ENCODE assay signal across 18 cellular contexts in genomic region chr4:7131498-7132031, GRCh38.
DNase-seq lines count a peak whose midpoint lies in the region; ATAC-seq, FAIRE-seq and TF ChIP-seq lines count a peak whose summit lies in the region.
"Had no signal": no experiment of that assay in that cellular context is flagged by ENCODE, and none has a peak within 500 bp of the region (broad histone marks: within the 10 kb centered on the region; RNA-seq: fewer than 3 reads in every experiment).

No MANE protein-coding gene starts in this region.

- H2AK5ac ChIP-seq in H9 (ENCODE audit: insufficient read length, low read length) (no peak overlapping the region), IMR-90 (ENCODE audit: low read depth, low read length) (peak overlapping the region; percentile 51; the same call in 1 of the 2 replicates), neuronal stem cell (ENCODE audit: low read depth, low read length) (no peak overlapping the region)

- no peak overlapping the region for H2BK15ac ChIP-seq in H9 (ENCODE audit: low read depth, low read length)
- H2BK15ac ChIP-seq in IMR-90 (ENCODE audit: low read depth, low read length) = no peak overlapping the region
- peak overlapping the region; percentile 50 for H2BK15ac ChIP-seq in neuronal stem cell (ENCODE audit: low read length)

- H4K91ac ChIP-seq in H9 (ENCODE audit: insufficient read length, low read depth, low read length) = no peak overlapping the region
- no peak overlapping the region for H4K91ac ChIP-seq in IMR-90 (ENCODE audit: insufficient read depth, low read depth, low read length)
- H4K91ac ChIP-seq in neuronal stem cell (ENCODE audit: low read depth, low read length, poor library complexity) = peak overlapping the region; percentile 40

- H4K5ac ChIP-seq in H9 (ENCODE audit: insufficient read length, low read depth, low read length) = no peak overlapping the region
- no peak overlapping the region for H4K5ac ChIP-seq in IMR-90 (ENCODE audit: low read depth, low read length)

- no peak for TF ChIP-seq EP300 in K562 (IDR thresholded peaks at IDR 0.05; ENCODE audit: low read length)

- 0 out of 2 replicates have a peak, but pooled peaks cover 3% of the 10 kb centered on the region for H3K4me1 ChIP-seq in H9 (ENCODE audit: insufficient read depth, low read length)
- H3K4me1 ChIP-seq in IMR-90 (ENCODE audit: control insufficient read depth, insufficient read depth, low read length) = peaks cover 8% of the 10 kb centered on the region; the same call in 1 of the 2 replicates
- H3K4me1 ChIP-seq in K562 (replicated peaks in 1 of 2; ENCODE audit: control insufficient read depth in 2 of 2, insufficient read depth in 2 of 2, low read length in 2 of 2) = peaks cover 0 to 18% of the 10 kb centered on the region in 2 experiments; a peak in 1 of 5 replicates
- peaks cover 4 to 5% of the 10 kb centered on the region in 2 donors for H3K4me1 ChIP-seq in neuronal stem cell (ENCODE audit: control insufficient read depth in 2 of 2, insufficient read depth in 1 of 2, low read depth in 1 of 2, low read length in 2 of 2)

- BruUV-seq in IMR-90 (replicated peaks; lab: Mats Ljungman, UMichigan) = no TSS peak
- no TSS peak for BruUV-seq in K562 (replicated peaks; lab: Mats Ljungman, UMichigan)

- peak overlapping the region; percentile 15 for H2AK9ac ChIP-seq in IMR-90 (replicated peaks; ENCODE audit: low read depth, low read length, poor library complexity)

- no peak overlapping the region for H3K18ac ChIP-seq in H9 (ENCODE audit: insufficient read length, low read depth, low read length)
- H3K18ac ChIP-seq in IMR-90 (ENCODE audit: low read depth, low read length) = no peak overlapping the region
- H3K18ac ChIP-seq in neuronal stem cell (ENCODE audit: low read length) = peak overlapping the region; percentile 11

- ATAC-seq in IMR-90 (ENCODE audit: low read depth) = no peak
- no peak for ATAC-seq in K562
- ATAC-seq in GM21737 (IDR thresholded peaks at IDR 0.05; ENCODE audit: unreplicated experiment) = no peak
- ATAC-seq: GM23338 had no signal

- H3K27ac ChIP-seq in H9 (ENCODE audit: insufficient read length, low read depth, low read length) (no peak overlapping the region), IMR-90 (ENCODE audit: insufficient read depth, low read length) (no peak overlapping the region), K562 (ENCODE audit: extremely low read depth, low read depth, low read length) (no peak overlapping the region), neuronal stem cell (replicated peaks; ENCODE audit: low read length) (no peak overlapping the region)

- WGBS in H9 (ENCODE audit: extremely low coverage, insufficient read length, low lambda C conversion rate) = 100% methylated on average over 3 of the region's 3 CpGs
- 50% methylated on average over 3 of the region's 3 CpGs; no CpG with 5 or more reads in 1 of the 2 experiments for WGBS in IMR-90 (ENCODE audit: extremely low coverage in 2 of 2, insufficient read length in 1 of 2), 2 experiments
- WGBS in K562 (ENCODE audit: insufficient coverage, low coverage, missing lambda C conversion rate) = 14% methylated on average over 2 of the region's 3 CpGs
- WGBS in neuronal stem cell (ENCODE audit: extremely low coverage in 2 of 2, insufficient read length in 2 of 2, insufficient replicate concordance in 1 of 2), 2 donors = 100% methylated on average over 1 to 3 of the region's 3 CpGs

- no peak overlapping the region for H2BK5ac ChIP-seq in H9 (ENCODE audit: insufficient read length, low read length)
- peak overlapping the region; percentile 86 for H2BK5ac ChIP-seq in IMR-90 (ENCODE audit: low read depth, low read length, poor library complexity, severe bottlenecking)
- H2BK5ac ChIP-seq in neuronal stem cell (ENCODE audit: low read length) = no peak overlapping the region

- no peak overlapping the region for H3K27ac Mint-ChIP-seq in H9
- no peak overlapping the region for H3K27ac Mint-ChIP-seq in activated CD4-positive, alpha-beta T cell treated with anti-CD3 and anti-CD28 coated beads, Interleukin-2, amount 10 ng/mL, durations not matched to agents 7 days and 5 days
- H3K27ac Mint-ChIP-seq in activated naive CD4-positive, alpha-beta T cell treated with anti-CD3 and anti-CD28 coated beads, Interleukin-2, amount 10 ng/mL, durations not matched to agents 7 days and 5 days = no peak overlapping the region
- H3K27ac Mint-ChIP-seq: CD4-positive, alpha-beta memory T cell; GM23338 had no signal

- no peaks in the 10 kb centered on the region for H3K23me2 ChIP-seq in H9 (ENCODE audit: insufficient read length, low read depth, low read length, poor library complexity, severe bottlenecking)

- peak; percentile 11 for FAIRE-seq in K562 (lab: Jason Lieb, UNC)
- FAIRE-seq: GM19239, H54 had no signal

- CTCF ChIA-PET in IMR-90 (lab: Yijun Ruan, JAX) = no interaction called here
- CTCF ChIA-PET in K562 (lab: Yijun Ruan, JAX; ENCODE audit: low intra/inter-chr PET ratio) = no interaction called here
- CTCF ChIA-PET in activated CD4-positive, alpha-beta T cell treated with anti-CD3 and anti-CD28 coated beads, Interleukin-2, amount 10 ng/mL, durations not matched to agents 7 days and 5 days (lab: Charles Lee) = no interaction called here
- CTCF ChIA-PET in activated naive CD4-positive, alpha-beta T cell treated with anti-CD3 and anti-CD28 coated beads, Interleukin-2, amount 10 ng/mL, durations not matched to agents 7 days and 5 days (lab: Charles Lee) = no interaction called here

- DNase-seq in H9 = no peak
- DNase-seq in IMR-90 = no peak
- DNase-seq in K562 (ENCODE audit: extremely low read depth in 1 of 4, low spot score in 3 of 4) = no peak
- no peak for DNase-seq in neuronal stem cell (ENCODE audit: low spot score)
- no peak for DNase-seq in activated CD4-positive, alpha-beta T cell treated with anti-CD3 and anti-CD28 coated beads, Interleukin-2, amount 10 ng/mL, durations not matched to agents 7 days and 5 days
- DNase-seq in NCI-H2171 (lab: John Stamatoyannopoulos, UW) = no peak
- no peak for DNase-seq in activated naive CD4-positive, alpha-beta T cell treated with anti-CD3 and anti-CD28 coated beads, Interleukin-2, amount 10 ng/mL, durations not matched to agents 7 days and 5 days
- DNase-seq: C1 segment of cervical spinal cord; Calu3; CD4-positive, alpha-beta memory T cell; COR-L47; DMS79 treated with DMSO at 0.1 percent for 48 hours; GF-D8; HCEC 1CT had no signal

- H4K8ac ChIP-seq in H9 (replicated peaks; ENCODE audit: insufficient read length, low read depth, low read length) = peak overlapping the region; percentile 0
- no peak overlapping the region for H4K8ac ChIP-seq in IMR-90 (ENCODE audit: low read depth in 2 of 2, low read length in 2 of 2)
- peak overlapping the region; percentile 77 for H4K8ac ChIP-seq in neuronal stem cell (ENCODE audit: low read depth, low read length)

- H2BK20ac ChIP-seq in H9 (ENCODE audit: low read depth, low read length, poor library complexity, severe bottlenecking) = no peak overlapping the region
- no peak overlapping the region for H2BK20ac ChIP-seq in IMR-90 (ENCODE audit: low read depth, low read length)

- peaks cover 15 to 19% of the 10 kb centered on the region in 2 experiments for H3K4me1 Mint-ChIP-seq in H9
- peaks cover 5% of the 10 kb centered on the region for H3K4me1 Mint-ChIP-seq in activated CD4-positive, alpha-beta T cell treated with anti-CD3 and anti-CD28 coated beads, Interleukin-2, amount 10 ng/mL, durations not matched to agents 7 days and 5 days
- no peaks in the 10 kb centered on the region for H3K4me1 Mint-ChIP-seq in activated naive CD4-positive, alpha-beta T cell treated with anti-CD3 and anti-CD28 coated beads, Interleukin-2, amount 10 ng/mL, durations not matched to agents 7 days and 5 days

- in situ Hi-C loops in IMR-90 (cut with MboI; ENCODE audit: low sequenced_read_pairs) (no loop called here), K562 (cut with MboI) (no loop called here)

- H3K4ac ChIP-seq in H9 (ENCODE audit: low read depth, low read length) = no peak overlapping the region
- no peak overlapping the region for H3K4ac ChIP-seq in IMR-90 (ENCODE audit: low read depth, low read length)
- no peak overlapping the region for H3K4ac ChIP-seq in neuronal stem cell (ENCODE audit: low read length)

- peaks cover 10% of the 10 kb centered on the region for H3K27me3 Mint-ChIP-seq in H9 (ENCODE audit: low read depth)
- no peaks in the 10 kb centered on the region for H3K27me3 Mint-ChIP-seq in activated CD4-positive, alpha-beta T cell treated with anti-CD3 and anti-CD28 coated beads, Interleukin-2, amount 10 ng/mL, durations not matched to agents 7 days and 5 days
- peaks cover 20% of the 10 kb centered on the region for H3K27me3 Mint-ChIP-seq in activated naive CD4-positive, alpha-beta T cell treated with anti-CD3 and anti-CD28 coated beads, Interleukin-2, amount 10 ng/mL, durations not matched to agents 7 days and 5 days

- intact Hi-C loops in IMR-90 (cut with micrococcal nuclease) (no loop called here), K562 (cut with micrococcal nuclease) (no loop called here)

- no peak for TF ChIP-seq RAD21 in IMR-90 (IDR thresholded peaks at IDR 0.05; ENCODE audit: low read length)
- no peak for TF ChIP-seq RAD21 in K562 (CRISPR knock-in tag; conservative IDR thresholded peaks at IDR 0.05 in 1 of 2, IDR thresholded peaks at IDR 0.05 in 1 of 2)

- H2BK12ac ChIP-seq in H9 (ENCODE audit: insufficient read length, low read depth, low read length) = no peak overlapping the region
- no peak overlapping the region for H2BK12ac ChIP-seq in neuronal stem cell (ENCODE audit: low read length)

- no peak overlapping the region for H3T11ph ChIP-seq in H9 (ENCODE audit: low read length)

- H3K79me1 ChIP-seq in H9 (ENCODE audit: insufficient read depth, low read depth, low read length, poor library complexity, severe bottlenecking) (no peaks in the 10 kb centered on the region), IMR-90 (ENCODE audit: low read depth in 1 of 2, low read length in 2 of 2) (no peaks in the 10 kb centered on the region), neuronal stem cell (ENCODE audit: low read depth, low read length) (no peaks in the 10 kb centered on the region)

- H2AFZ ChIP-seq in H9 (ENCODE audit: low read length) = no peak overlapping the region
- H2AFZ ChIP-seq in IMR-90 (replicated peaks; ENCODE audit: low read length, poor library complexity) = peak overlapping the region; percentile 33
- no peak overlapping the region for H2AFZ ChIP-seq in K562 (ENCODE audit: low read depth, low read length)
- no peak overlapping the region for H2AFZ ChIP-seq in neuronal stem cell (ENCODE audit: low read length)
- H2AFZ ChIP-seq: GM23338 had no signal

- POLR2A ChIA-PET in IMR-90 (lab: Charles Lee; ENCODE audit: unreplicated experiment) = no interaction called here
- POLR2A ChIA-PET in K562 (lab: Yijun Ruan, JAX) = no interaction called here
- POLR2A ChIA-PET in activated CD4-positive, alpha-beta T cell treated with anti-CD3 and anti-CD28 coated beads, Interleukin-2, amount 10 ng/mL, durations not matched to agents 7 days and 5 days (lab: Charles Lee) = no interaction called here

- H3K79me2 ChIP-seq in H9 (ENCODE audit: insufficient read depth, low read length) (no peaks in the 10 kb centered on the region), K562 (ENCODE audit: control insufficient read depth, insufficient read depth, low read length) (no peaks in the 10 kb centered on the region)

- H3K9me1 ChIP-seq in IMR-90 (ENCODE audit: insufficient read depth, low read length) (peaks cover 19% of the 10 kb centered on the region), K562 (ENCODE audit: control insufficient read depth, insufficient read depth, low read length) (no peaks in the 10 kb centered on the region)

- H3K36me3 ChIP-seq in IMR-90 (ENCODE audit: control insufficient read depth, insufficient read depth, low read length) (no peaks in the 10 kb centered on the region), K562 (ENCODE audit: control insufficient read depth, insufficient read depth, low read length) (no peaks in the 10 kb centered on the region), neuronal stem cell (replicated peaks in 1 of 2; ENCODE audit: control insufficient read depth in 2 of 2, insufficient read depth in 2 of 2, low read length in 2 of 2) (no peaks in the 10 kb centered on the region)

- TF ChIP-seq CTCF in H9 (conservative IDR thresholded peaks at IDR 0.05) (no peak), IMR-90 (conservative IDR thresholded peaks at IDR 0.05; ENCODE audit: low read depth, low read length) (no peak), K562 (IDR thresholded peaks at IDR 0.05 in 2 of 3, conservative IDR thresholded peaks at IDR 0.05 in 1 of 3; ENCODE audit: insufficient read depth in 2 of 3, low read depth in 1 of 3, low read length in 3 of 3) (no peak)

- no peak overlapping the region for H2BK120ac ChIP-seq in H9 (ENCODE audit: low read depth, low read length, poor library complexity, severe bottlenecking)
- no peak overlapping the region for H2BK120ac ChIP-seq in IMR-90 (ENCODE audit: low read depth, low read length)
- no peak overlapping the region for H2BK120ac ChIP-seq in neuronal stem cell (ENCODE audit: low read depth, low read length)

- TF ChIP-seq POLR2A in IMR-90 (IDR thresholded peaks at IDR 0.05; ENCODE audit: low read depth, low read length) (no peak), K562 (conservative IDR thresholded peaks at IDR 0.05) (no peak)

- no peaks in the 10 kb centered on the region for H4K20me1 ChIP-seq in H9 (ENCODE audit: control insufficient read depth, insufficient read depth, insufficient read length)
- H4K20me1 ChIP-seq in IMR-90 (ENCODE audit: insufficient read depth, low read length) = peaks cover 5% of the 10 kb centered on the region
- H4K20me1 ChIP-seq in K562 (replicated peaks; ENCODE audit: control insufficient read depth, insufficient read depth, low read length) = no peaks in the 10 kb centered on the region

- dilution Hi-C loops in IMR-90 (cut with HindIII; ENCODE audit: low sequenced_read_pairs, unreplicated experiment) = no loop called here

- H3K36me3 Mint-ChIP-seq in H9 (ENCODE audit: insufficient read depth in 1 of 3, low read depth in 3 of 3) = no peaks in the 10 kb centered on the region
- H3K36me3 Mint-ChIP-seq in activated CD4-positive, alpha-beta T cell treated with anti-CD3 and anti-CD28 coated beads, Interleukin-2, amount 10 ng/mL, durations not matched to agents 7 days and 5 days (ENCODE audit: low read depth) = no peaks in the 10 kb centered on the region
- H3K36me3 Mint-ChIP-seq in activated naive CD4-positive, alpha-beta T cell treated with anti-CD3 and anti-CD28 coated beads, Interleukin-2, amount 10 ng/mL, durations not matched to agents 7 days and 5 days = no peaks in the 10 kb centered on the region
- H3K36me3 Mint-ChIP-seq: CD4-positive, alpha-beta memory T cell had no signal

- H3K9ac ChIP-seq in H9 (ENCODE audit: extremely low read depth, insufficient read length, low read length) (no peak overlapping the region), IMR-90 (ENCODE audit: low read depth, low read length) (no peak overlapping the region), K562 (ENCODE audit: insufficient read depth in 1 of 2, low read depth in 2 of 2, low read length in 2 of 2) (no peak overlapping the region), neuronal stem cell (ENCODE audit: low read depth, low read length, poor library complexity) (no peak overlapping the region)

- H3K9me3 Mint-ChIP-seq in H9 = peaks cover 0 to 3% of the 10 kb centered on the region in 2 experiments; a peak in 1 of 5 replicates
- H3K9me3 Mint-ChIP-seq in activated CD4-positive, alpha-beta T cell treated with anti-CD3 and anti-CD28 coated beads, Interleukin-2, amount 10 ng/mL, durations not matched to agents 7 days and 5 days = peaks cover 10% of the 10 kb centered on the region
- peaks cover 9% of the 10 kb centered on the region for H3K9me3 Mint-ChIP-seq in activated naive CD4-positive, alpha-beta T cell treated with anti-CD3 and anti-CD28 coated beads, Interleukin-2, amount 10 ng/mL, durations not matched to agents 7 days and 5 days
- H3K9me3 Mint-ChIP-seq: GM23338 had no signal

- no peak overlapping the region for H3K4me2 ChIP-seq in H9 (ENCODE audit: insufficient read depth, insufficient read length, low read length)
- H3K4me2 ChIP-seq in IMR-90 (ENCODE audit: low read depth, low read length) = no peak overlapping the region
- no peak overlapping the region for H3K4me2 ChIP-seq in K562 (ENCODE audit: insufficient read depth, low read length)
- no peak overlapping the region for H3K4me2 ChIP-seq in neuronal stem cell (ENCODE audit: insufficient read depth, low read length, poor library complexity, severe bottlenecking)
- H3K4me2 ChIP-seq: GM23338 had no signal

- no peak overlapping the region for H3K23ac ChIP-seq in H9 (ENCODE audit: insufficient read length, low read depth, low read length)
- no peak overlapping the region for H3K23ac ChIP-seq in IMR-90 (ENCODE audit: low read depth, low read length)
- no peak overlapping the region for H3K23ac ChIP-seq in neuronal stem cell (ENCODE audit: low read depth, low read length, poor library complexity)

- no peak overlapping the region for H3K4me3 Mint-ChIP-seq in H9
- no peak overlapping the region for H3K4me3 Mint-ChIP-seq in activated CD4-positive, alpha-beta T cell treated with anti-CD3 and anti-CD28 coated beads, Interleukin-2, amount 10 ng/mL, durations not matched to agents 7 days and 5 days
- H3K4me3 Mint-ChIP-seq in activated naive CD4-positive, alpha-beta T cell treated with anti-CD3 and anti-CD28 coated beads, Interleukin-2, amount 10 ng/mL, durations not matched to agents 7 days and 5 days = no peak overlapping the region
- H3K4me3 Mint-ChIP-seq: CD4-positive, alpha-beta memory T cell; GM23338 had no signal

- H3K9me3 ChIP-seq in H9 (ENCODE audit: control insufficient read depth, low read depth, low read length) (no peaks in the 10 kb centered on the region), IMR-90 (ENCODE audit: control insufficient read depth, insufficient read depth, low read length) (peaks cover 6% of the 10 kb centered on the region; the same call in 1 of the 2 replicates), K562 (replicated peaks; ENCODE audit: control insufficient read depth, insufficient read depth, low read depth, low read length) (no peaks in the 10 kb centered on the region; the same call in 1 of the 2 replicates), neuronal stem cell (replicated peaks in 1 of 2; ENCODE audit: control insufficient read depth in 2 of 2, insufficient read depth in 1 of 2, low read depth in 1 of 2, low read length in 2 of 2) (peaks cover 0 to 12% of the 10 kb centered on the region in 2 donors)

- H3K56ac ChIP-seq in H9 (ENCODE audit: insufficient read length, low read depth, low read length) (peak overlapping the region; percentile 12), IMR-90 (ENCODE audit: extremely low read depth, insufficient read depth, low read length) (no peak overlapping the region)

- H3K27me3 ChIP-seq in H9 (ENCODE audit: insufficient read depth, low read length) = no peaks in the 10 kb centered on the region
- H3K27me3 ChIP-seq in IMR-90 (ENCODE audit: control insufficient read depth, insufficient read depth, low read length) = peaks cover 3% of the 10 kb centered on the region; the same call in 1 of the 2 replicates
- peaks cover 18 to 59% of the 10 kb centered on the region in 2 experiments for H3K27me3 ChIP-seq in K562 (ENCODE audit: control insufficient read depth in 2 of 2, insufficient read depth in 2 of 2, low read length in 2 of 2)
- peaks cover 0 to 7% (median 5%) of the 10 kb centered on the region in 3 experiments for H3K27me3 ChIP-seq in neuronal stem cell (ENCODE audit: control insufficient read depth in 3 of 3, insufficient read depth in 3 of 3, low read depth in 1 of 3, low read length in 3 of 3)

- no peak overlapping the region for H3K4me3 ChIP-seq in IMR-90 (ENCODE audit: insufficient read depth, low read depth, low read length)
- no peak overlapping the region for H3K4me3 ChIP-seq in K562
- peak overlapping the region in 1 of 2 donors; percentile 48 for H3K4me3 ChIP-seq in neuronal stem cell (ENCODE audit: low read length in 2 of 2)
- H3K4me3 ChIP-seq: GM23338 had no signal

- no peak overlapping the region for H3K14ac ChIP-seq in H9 (ENCODE audit: insufficient read depth, low read length)
- H3K14ac ChIP-seq in IMR-90 (replicated peaks; ENCODE audit: low read depth, low read length) = no peak overlapping the region
- H3K14ac ChIP-seq in neuronal stem cell (ENCODE audit: low read length) = no peak overlapping the region

Comparison
In these comparisons a context has a peak if more than half of its experiments do, and no peak if none do; other contexts are left out.
1. H4K8ac ChIP-seq: peak in H9 (single experiment) and neuronal stem cell (single experiment); none in IMR-90 (0 of 2).